5 cellular contexts compared by ENCODE assay signal in genomic region chr13:33626407-33626806, GRCh38.
"Had no signal": no experiment of that assay in that cellular context is flagged by ENCODE, and none has a peak within 500 bp of the region (broad histone marks: within the 10 kb centered on the region; RNA-seq: fewer than 3 reads in every experiment).

No MANE protein-coding gene starts in this region.

- H3K27ac ChIP-seq: HL-60 had no signal

- DNase-seq: IMR-90, KBM-7, KG1 had no signal

- H3K4me3 ChIP-seq: K562 had no signal
